Comparison of ENCODE assay signal across 1 cellular context in genomic region chr3:197189633-197190032, GRCh38.
TF ChIP-seq lines count a peak whose summit lies in the region.

No MANE protein-coding gene starts in this region.

TF ChIP-seq in SK-N-SH, 30 proteins besides CTCF, POLR2A, EP300 and RAD21 (continued from another document):
- TF ChIP-seq REST (IDR thresholded peaks at IDR 0.05; ENCODE audit: low read depth, low read length) (no peak), USF1 (IDR thresholded peaks at IDR 0.05; ENCODE audit: borderline replicate concordance, low read depth) (no peak), FOXM1 (IDR thresholded peaks at IDR 0.05; ENCODE audit: low read depth) (no peak), SIN3A (IDR thresholded peaks at IDR 0.05; ENCODE audit: borderline replicate concordance, low read depth, low read length) (no peak), FOSL2 (IDR thresholded peaks at IDR 0.05; ENCODE audit: borderline replicate concordance, low read depth) (no peak), MXI1 (IDR thresholded peaks at IDR 0.05; ENCODE audit: low read depth, low read length) (no peak), MEF2A (IDR thresholded peaks at IDR 0.05; ENCODE audit: borderline replicate concordance, low read depth) (no peak), NRF1 (IDR thresholded peaks at IDR 0.05; ENCODE audit: low read depth, low read length) (no peak), RCOR1 (IDR thresholded peaks at IDR 0.05; ENCODE audit: low read length) (no peak), NFIC (IDR thresholded peaks at IDR 0.05; ENCODE audit: borderline replicate concordance) (no peak), SMC3 (IDR thresholded peaks at IDR 0.05; ENCODE audit: low read depth, low read length) (no peak), RFX5 (IDR thresholded peaks at IDR 0.05; ENCODE audit: low read length) (no peak), EZH2phosphoT487 (IDR thresholded peaks at IDR 0.05; ENCODE audit: borderline replicate concordance, low read depth) (no peak), GATA2 (CRISPR knock-in tag; IDR thresholded peaks at IDR 0.05) (no peak)
- TF ChIP-seq, protein P1, sequence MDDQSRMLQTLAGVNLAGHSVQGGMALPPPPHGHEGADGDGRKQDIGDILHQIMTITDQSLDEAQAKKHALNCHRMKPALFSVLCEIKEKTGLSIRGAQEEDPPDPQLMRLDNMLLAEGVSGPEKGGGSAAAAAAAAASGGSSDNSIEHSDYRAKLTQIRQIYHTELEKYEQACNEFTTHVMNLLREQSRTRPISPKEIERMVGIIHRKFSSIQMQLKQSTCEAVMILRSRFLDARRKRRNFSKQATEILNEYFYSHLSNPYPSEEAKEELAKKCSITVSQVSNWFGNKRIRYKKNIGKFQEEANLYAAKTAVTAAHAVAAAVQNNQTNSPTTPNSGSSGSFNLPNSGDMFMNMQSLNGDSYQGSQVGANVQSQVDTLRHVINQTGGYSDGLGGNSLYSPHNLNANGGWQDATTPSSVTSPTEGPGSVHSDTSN (IDR thresholded peaks at IDR 0.05): peak; percentile 34; the same call in 1 of the 2 replicates
